Comparison of ENCODE assay signal across 16 cellular contexts in genomic region chr12:117013726-117014125, GRCh38.
DNase-seq lines count a peak whose midpoint lies in the region; ATAC-seq, FAIRE-seq and TF ChIP-seq lines count a peak whose summit lies in the region.
"Had no signal": no experiment of that assay in that cellular context is flagged by ENCODE, and none has a peak within 500 bp of the region (broad histone marks: within the 10 kb centered on the region; RNA-seq: fewer than 3 reads in every experiment).

No MANE protein-coding gene starts in this region.

- no peak for TF ChIP-seq RAD21 in K562 (CRISPR knock-in tag; conservative IDR thresholded peaks at IDR 0.05 in 1 of 2, IDR thresholded peaks at IDR 0.05 in 1 of 2)

- no peak overlapping the region for H3K4me3 Mint-ChIP-seq in activated T-cell treated with anti-CD3 and anti-CD28 coated beads, Interleukin-2, amount 50 U/mL, for 72 hours
- H3K4me3 Mint-ChIP-seq: CD14-positive monocyte had no signal

- POLR2A ChIA-PET in HEK293 (lab: Yijun Ruan, JAX) (no interaction called here), K562 (lab: Yijun Ruan, JAX) (no interaction called here)

- H3K27me3 ChIP-seq in K562 (ENCODE audit: control insufficient read depth in 2 of 2, insufficient read depth in 2 of 2, low read length in 2 of 2) (no peaks in the 10 kb centered on the region), smooth muscle cell (ENCODE audit: low read depth) (no peaks in the 10 kb centered on the region)

- no peaks in the 10 kb centered on the region for H3K27me3 Mint-ChIP-seq in activated T-cell treated with anti-CD3 and anti-CD28 coated beads, Interleukin-2, amount 50 U/mL, for 72 hours (ENCODE audit: low read depth)

- H3K36me3 ChIP-seq in HEK293 (ENCODE audit: control insufficient read depth in 2 of 2, insufficient read depth in 1 of 2, low read length in 2 of 2) (peaks cover 0 to 27% of the 10 kb centered on the region in 2 experiments; a peak in 2 of 3 replicates), K562 (ENCODE audit: control insufficient read depth, insufficient read depth, low read length) (0 out of 3 replicates have a peak, but pooled peaks cover 3% of the 10 kb centered on the region), smooth muscle cell (ENCODE audit: low read depth) (peaks cover 7% of the 10 kb centered on the region)

- H3K79me2 ChIP-seq in K562 (ENCODE audit: control insufficient read depth, insufficient read depth, low read length) (no peaks in the 10 kb centered on the region), smooth muscle cell (ENCODE audit: low read depth) (no peaks in the 10 kb centered on the region)

- TF ChIP-seq CTCF in HEK293 (tag by site-specific recombination; IDR thresholded peaks at IDR 0.05) (no peak), K562 (IDR thresholded peaks at IDR 0.05 in 2 of 3, conservative IDR thresholded peaks at IDR 0.05 in 1 of 3; ENCODE audit: insufficient read depth in 2 of 3, low read depth in 1 of 3, low read length in 3 of 3) (no peak), fibroblast of villous mesenchyme (IDR thresholded peaks at IDR 0.05; ENCODE audit: insufficient read depth, low read depth, low read length) (no peak), smooth muscle cell (IDR thresholded peaks at IDR 0.05; ENCODE audit: borderline replicate concordance, insufficient read depth, poor library complexity, severe bottlenecking) (no peak)

- H2AFZ ChIP-seq in K562 (ENCODE audit: low read depth, low read length) = no peak overlapping the region
- no peak overlapping the region for H2AFZ ChIP-seq in smooth muscle cell (ENCODE audit: low read depth)

- no peak for FAIRE-seq in K562 (lab: Jason Lieb, UNC)

- H3F3A ChIP-seq in smooth muscle cell (ENCODE audit: low read depth) = peaks cover 6% of the 10 kb centered on the region

- no peaks in the 10 kb centered on the region for H4K20me1 ChIP-seq in K562 (replicated peaks; ENCODE audit: control insufficient read depth, insufficient read depth, low read length)
- peaks cover 11% of the 10 kb centered on the region for H4K20me1 ChIP-seq in smooth muscle cell (ENCODE audit: low read depth)

- CTCF ChIA-PET in HEK293 (lab: Yijun Ruan, JAX) (interaction anchor here (0.7 to 0.9 kb wide), 2 partner anchors 11 to 20 kb away, joined by 3 to 4 read pairs; no protein-coding TSS in a partner anchor), K562 (lab: Yijun Ruan, JAX; ENCODE audit: low intra/inter-chr PET ratio) (no interaction called here)

- H3K9ac ChIP-seq in K562 (ENCODE audit: insufficient read depth in 1 of 2, low read depth in 2 of 2, low read length in 2 of 2) (no peak overlapping the region), smooth muscle cell (ENCODE audit: low read depth) (no peak overlapping the region)
- H3K9ac ChIP-seq: KMS-11, SK-N-SH had no signal

- no peak for DNase-seq in K562 (ENCODE audit: extremely low read depth in 1 of 4, low spot score in 3 of 4)
- DNase-seq in fibroblast of villous mesenchyme (ENCODE audit: low read depth) = peak; percentile 35
- DNase-seq in smooth muscle cell (lab: John Stamatoyannopoulos, UW; ENCODE audit: unreplicated experiment) = no peak
- DNase-seq in activated T-cell treated with anti-CD3 and anti-CD28 coated beads, Interleukin-2, amount 50 U/mL, for 72 hours = no peak
- no peak for DNase-seq in Ammon's horn (ENCODE audit: low spot score)
- DNase-seq: DMS153, NCI-H1048, NCI-H146, NCI-H2081, NCI-H510A treated with DMSO at 0.1 percent for 48 hours, SK-N-SH had no signal

- H3K36me3 Mint-ChIP-seq in activated T-cell treated with anti-CD3 and anti-CD28 coated beads, Interleukin-2, amount 50 U/mL, for 72 hours (ENCODE audit: insufficient read depth in 2 of 2) = peaks cover 20 to 39% of the 10 kb centered on the region in 2 donors

- no TSS peak for BruUV-seq in K562 (replicated peaks; lab: Mats Ljungman, UMichigan)

- no peak overlapping the region for H3K27ac Mint-ChIP-seq in activated T-cell treated with anti-CD3 and anti-CD28 coated beads, Interleukin-2, amount 50 U/mL, for 72 hours

- H3K4me3 ChIP-seq in HEK293 (ENCODE audit: low read depth, low read length) = no peak overlapping the region
- H3K4me3 ChIP-seq in K562 = no peak overlapping the region
- no peak overlapping the region for H3K4me3 ChIP-seq in fibroblast of villous mesenchyme (ENCODE audit: low read depth, low read length)
- no peak overlapping the region for H3K4me3 ChIP-seq in smooth muscle cell
- H3K4me3 ChIP-seq: HAP-1 had no signal

- H3K9me3 ChIP-seq in HEK293 (ENCODE audit: control insufficient read depth, insufficient read depth, low read depth, low read length) (no peaks in the 10 kb centered on the region), K562 (replicated peaks; ENCODE audit: control insufficient read depth, insufficient read depth, low read depth, low read length) (0 out of 2 replicates have a peak, but pooled peaks cover 2% of the 10 kb centered on the region), smooth muscle cell (replicated peaks; ENCODE audit: low read depth) (no peaks in the 10 kb centered on the region)
- H3K9me3 ChIP-seq: HAP-1, SK-N-SH had no signal

- TF ChIP-seq EP300 in K562 (IDR thresholded peaks at IDR 0.05; ENCODE audit: low read length) = no peak

- H3K4me1 Mint-ChIP-seq in activated T-cell treated with anti-CD3 and anti-CD28 coated beads, Interleukin-2, amount 50 U/mL, for 72 hours (ENCODE audit: low read depth) = no peaks in the 10 kb centered on the region
- H3K4me1 Mint-ChIP-seq: CD14-positive monocyte had no signal

- no peaks in the 10 kb centered on the region for H3K9me1 ChIP-seq in K562 (ENCODE audit: control insufficient read depth, insufficient read depth, low read length)

- ATAC-seq in K562 (no peak), HG02938 (IDR thresholded peaks at IDR 0.05; ENCODE audit: unreplicated experiment) (no peak)
- no peak for ATAC-seq in activated T-cell treated with anti-CD3 and anti-CD28 coated beads, Interleukin-2, amount 50 U/mL, for 72 hours (replicated peaks in 1 of 2)

- H3K27ac ChIP-seq in HEK293 (ENCODE audit: extremely low read depth, low read depth, low read length) = no peak overlapping the region
- H3K27ac ChIP-seq in K562 (ENCODE audit: extremely low read depth, low read depth, low read length) = no peak overlapping the region
- peak overlapping the region; percentile 56 for H3K27ac ChIP-seq in smooth muscle cell (ENCODE audit: low read depth)
- H3K27ac ChIP-seq: KMS-11 had no signal

- intact Hi-C loops in K562 (cut with micrococcal nuclease) = no loop called here

- H3K4me1 ChIP-seq in HEK293 (ENCODE audit: control insufficient read depth, insufficient read depth, low read length) (no peaks in the 10 kb centered on the region), K562 (replicated peaks in 1 of 2; ENCODE audit: control insufficient read depth in 2 of 2, insufficient read depth in 2 of 2, low read length in 2 of 2) (peaks cover 0 to 3% of the 10 kb centered on the region in 2 experiments; a peak in 1 of 5 replicates), smooth muscle cell (ENCODE audit: low read depth) (peaks cover 13% of the 10 kb centered on the region)
- H3K4me1 ChIP-seq: HAP-1 had no signal

- in situ Hi-C loops in K562 (cut with MboI) = no loop called here

- 71% methylated on average over 1 of the region's 1 CpG for whole genome bisulfite sequencing in K562 (ENCODE audit: insufficient coverage, low coverage, missing lambda C conversion rate)
- 70% methylated on average over 1 of the region's 1 CpG for WGBS in smooth muscle cell (ENCODE audit: low lambda C conversion rate)

- H3K9me3 Mint-ChIP-seq in activated T-cell treated with anti-CD3 and anti-CD28 coated beads, Interleukin-2, amount 50 U/mL, for 72 hours = peaks cover 0 to 7% of the 10 kb centered on the region in 2 donors

- H3K4me2 ChIP-seq in K562 (ENCODE audit: insufficient read depth, low read length) (no peak overlapping the region), smooth muscle cell (no peak overlapping the region)
- H3K4me2 ChIP-seq: KMS-11, SK-N-SH had no signal

- TF ChIP-seq POLR2A in K562 (conservative IDR thresholded peaks at IDR 0.05) = no peak

TF ChIP-seq in HEK293, 187 proteins besides CTCF, POLR2A, EP300 and RAD21:
- TF ChIP-seq ZNF558 (tag by site-specific recombination; IDR thresholded peaks at IDR 0.05) = peak; percentile 100
- TF ChIP-seq ELK4 (IDR thresholded peaks at IDR 0.05; ENCODE audit: borderline replicate concordance, low read depth, low read length) = no peak
TF ChIP-seq in HEK293: peak in this region for 1.

TF ChIP-seq in K562, 482 proteins besides CTCF, POLR2A, EP300 and RAD21:
- TF ChIP-seq ZNF766 (CRISPR knock-in tag; conservative IDR thresholded peaks at IDR 0.05) = peak; percentile 88
- TF ChIP-seq, protein P1, sequence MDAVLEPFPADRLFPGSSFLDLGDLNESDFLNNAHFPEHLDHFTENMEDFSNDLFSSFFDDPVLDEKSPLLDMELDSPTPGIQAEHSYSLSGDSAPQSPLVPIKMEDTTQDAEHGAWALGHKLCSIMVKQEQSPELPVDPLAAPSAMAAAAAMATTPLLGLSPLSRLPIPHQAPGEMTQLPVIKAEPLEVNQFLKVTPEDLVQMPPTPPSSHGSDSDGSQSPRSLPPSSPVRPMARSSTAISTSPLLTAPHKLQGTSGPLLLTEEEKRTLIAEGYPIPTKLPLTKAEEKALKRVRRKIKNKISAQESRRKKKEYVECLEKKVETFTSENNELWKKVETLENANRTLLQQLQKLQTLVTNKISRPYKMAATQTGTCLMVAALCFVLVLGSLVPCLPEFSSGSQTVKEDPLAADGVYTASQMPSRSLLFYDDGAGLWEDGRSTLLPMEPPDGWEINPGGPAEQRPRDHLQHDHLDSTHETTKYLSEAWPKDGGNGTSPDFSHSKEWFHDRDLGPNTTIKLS (IDR thresholded peaks at IDR 0.05; ENCODE audit: borderline replicate concordance, low read depth) = no peak
TF ChIP-seq in K562: peak in this region for 1.
